Comparison of ENCODE assay signal across 19 cellular contexts in genomic region chr4:147311956-147312355, GRCh38.
"Had no signal": no experiment of that assay in that cellular context is flagged by ENCODE, and none has a peak within 500 bp of the region (broad histone marks: within the 10 kb centered on the region; RNA-seq: fewer than 3 reads in every experiment).

No MANE protein-coding gene starts in this region.

- H3K9me3 Mint-ChIP-seq: activated naive CD8-positive, alpha-beta T cell treated with anti-CD3 and anti-CD28 coated beads for 36 hours; effector memory CD8-positive, alpha-beta T cell; memory B cell; neural progenitor cell; stimulated activated naive CD8-positive, alpha-beta T cell treated with anti-CD3 and anti-CD28 coated beads, Interleukin-15, Interleukin-2, amounts not matched to agents 100 ng/mL and 50 ng/mL, for 24 hours; T-helper 2 cell treated with Interferon-gamma antibody and Interleukin-4, amounts not matched to agents 5 μg/mL and 100 μg/mL, for 36 hours had no signal

- H3K27me3 ChIP-seq: brain microvascular endothelial cell, heart left ventricle, neural progenitor cell, ovary, spleen, suprapubic skin had no signal

- H3K9me3 ChIP-seq: heart left ventricle, ovary, suprapubic skin had no signal

- H3K27me3 Mint-ChIP-seq: activated naive CD8-positive, alpha-beta T cell treated with anti-CD3 and anti-CD28 coated beads for 36 hours; dendritic cell treated with granulocyte-macrophage colony-stimulating factor and Interleukin-4, amounts not matched to agents 40 ng/mL and 50 ng/mL, for 4 days; effector memory CD8-positive, alpha-beta T cell; memory B cell; stimulated activated naive CD8-positive, alpha-beta T cell treated with anti-CD3 and anti-CD28 coated beads, Interleukin-15, Interleukin-2, amounts not matched to agents 100 ng/mL and 50 ng/mL, for 24 hours had no signal

- H3K4me3 ChIP-seq: heart left ventricle, neural progenitor cell, ovary, spleen, suprapubic skin had no signal

- H3K36me3 ChIP-seq: brain microvascular endothelial cell, heart left ventricle, neural progenitor cell, ovary, spleen, suprapubic skin had no signal

- H3K9ac ChIP-seq: neural progenitor cell had no signal

- ATAC-seq: effector memory CD8-positive, alpha-beta T cell; heart left ventricle; left colon had no signal

- H3K27ac Mint-ChIP-seq: activated naive CD8-positive, alpha-beta T cell treated with anti-CD3 and anti-CD28 coated beads for 36 hours; dendritic cell treated with granulocyte-macrophage colony-stimulating factor and Interleukin-4, amounts not matched to agents 40 ng/mL and 50 ng/mL, for 4 days; effector memory CD8-positive, alpha-beta T cell; memory B cell; neural progenitor cell; stimulated activated naive CD8-positive, alpha-beta T cell treated with anti-CD3 and anti-CD28 coated beads, Interleukin-15, Interleukin-2, amounts not matched to agents 100 ng/mL and 50 ng/mL, for 24 hours; T-helper 2 cell treated with Interferon-gamma antibody and Interleukin-4, amounts not matched to agents 5 μg/mL and 100 μg/mL, for 36 hours had no signal

- H3K4me1 Mint-ChIP-seq: activated naive CD8-positive, alpha-beta T cell treated with anti-CD3 and anti-CD28 coated beads for 36 hours; memory B cell had no signal

- H3K27ac ChIP-seq: brain microvascular endothelial cell, heart left ventricle, neural progenitor cell, ovary, suprapubic skin had no signal

- DNase-seq: activated CD4-positive, alpha-beta T cell treated with anti-CD3 and anti-CD28 coated beads, Interleukin-2, amount 50 U/mL, for 1 hour; activated CD8-positive, alpha-beta memory T cell treated with anti-CD3 and anti-CD28 coated beads for 24 hours; activated gamma-delta T cell treated with Interleukin-2 at 50 U/mL for 16 hours; activated naive CD8-positive, alpha-beta T cell treated with anti-CD3 and anti-CD28 coated beads for 36 hours; anterior cingulate cortex; brain microvascular endothelial cell; cerebellar nuclear complex; effector memory CD8-positive, alpha-beta T cell; heart left ventricle; left colon; spleen; SW 1271 had no signal

- H3K4me3 Mint-ChIP-seq: activated naive CD8-positive, alpha-beta T cell treated with anti-CD3 and anti-CD28 coated beads for 36 hours; dendritic cell treated with granulocyte-macrophage colony-stimulating factor and Interleukin-4, amounts not matched to agents 40 ng/mL and 50 ng/mL, for 4 days; effector memory CD8-positive, alpha-beta T cell; memory B cell; neural progenitor cell; stimulated activated naive CD8-positive, alpha-beta T cell treated with anti-CD3 and anti-CD28 coated beads, Interleukin-15, Interleukin-2, amounts not matched to agents 100 ng/mL and 50 ng/mL, for 24 hours; T-helper 2 cell treated with Interferon-gamma antibody and Interleukin-4, amounts not matched to agents 5 μg/mL and 100 μg/mL, for 36 hours had no signal

- H3K36me3 Mint-ChIP-seq: activated naive CD8-positive, alpha-beta T cell treated with anti-CD3 and anti-CD28 coated beads for 36 hours; memory B cell; neural progenitor cell had no signal
